ENCODE assay signal across 8 cellular contexts in the genomic region with DNA sequence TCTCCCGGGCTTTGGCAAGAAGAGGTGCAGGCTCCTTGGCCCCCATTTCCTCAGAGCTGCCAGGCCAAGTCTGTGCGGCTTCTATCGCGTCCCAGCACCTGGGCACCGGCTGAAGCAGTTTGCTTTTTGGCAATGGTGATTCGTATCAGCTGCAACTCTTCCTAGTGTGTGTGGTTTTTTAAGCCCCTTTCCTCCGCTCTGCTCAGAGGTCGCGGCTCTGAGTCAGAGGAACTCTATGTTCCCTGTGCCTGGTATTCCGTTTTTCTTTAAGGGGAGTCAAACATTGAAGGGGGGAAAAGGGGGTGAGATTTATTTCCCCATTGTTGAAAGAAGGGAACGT. TPM values are rescaled to one million over a fixed set of nuclear protein-coding genes. Genes with fewer than 3 reads are reported as not detected.
A peak's percentile ranks its signal among the peaks of the same experiment; 100 is the strongest.
DNase-seq lines count a peak whose midpoint lies in the region; ATAC-seq and TF ChIP-seq lines count a peak whose summit lies in the region.

No MANE protein-coding gene starts in this region.

- peak overlapping the region; percentile 73 to 98 (median 95) for H3K27ac Mint-ChIP-seq in CD4-positive, alpha-beta memory T cell

- peaks cover 0 to 2% of the 10 kb centered on the region in 2 donors for H3K27me3 Mint-ChIP-seq in CD4-positive, alpha-beta memory T cell

- H3K36me3 ChIP-seq in CD4-positive, alpha-beta memory T cell (ENCODE audit: insufficient read depth, low read length), result no peaks in the 10 kb centered on the region
- H3K36me3 ChIP-seq in WERI-Rb-1, result peaks cover 38% of the 10 kb centered on the region
- peaks cover 0 to 16% of the 10 kb centered on the region in 2 donors for H3K36me3 ChIP-seq in psoas muscle (ENCODE audit: insufficient read depth in 1 of 2, low read depth in 1 of 2)

- H3K36me3 Mint-ChIP-seq in CD4-positive, alpha-beta memory T cell, result peaks cover 10 to 22% of the 10 kb centered on the region in 2 donors

- H3K4me3 Mint-ChIP-seq in CD4-positive, alpha-beta memory T cell, result peak overlapping the region; percentile 94 to 99 (median 97)

- no peak for TF ChIP-seq CTCF in WERI-Rb-1 (IDR thresholded peaks at IDR 0.05; ENCODE audit: low read depth, low read length)
- TF ChIP-seq CTCF in foreskin keratinocyte (conservative IDR thresholded peaks at IDR 0.05), result no peak
- TF ChIP-seq CTCF in psoas muscle (IDR thresholded peaks at IDR 0.05), result no peak

- 0 to 1% (median 0%) methylated on average over 11 of the region's 11 CpGs for WGBS in psoas muscle, 3 donors

- H3K27ac ChIP-seq in CD4-positive, alpha-beta memory T cell (ENCODE audit: low read depth, low read length), result peak overlapping the region; percentile 87
- H3K27ac ChIP-seq in WERI-Rb-1, result peak overlapping the region; percentile 100
- H3K27ac ChIP-seq in foreskin keratinocyte, result peak overlapping the region; percentile 88
- H3K27ac ChIP-seq in psoas muscle, result peak overlapping the region; percentile 98

- H3K9me3 Mint-ChIP-seq in CD4-positive, alpha-beta memory T cell, result peaks cover 0 to 2% (median 0%) of the 10 kb centered on the region in 8 donors

- H3K9me3 ChIP-seq in CD4-positive, alpha-beta memory T cell (ENCODE audit: control insufficient read depth in 1 of 2, low read length in 2 of 2), result no peaks in the 10 kb centered on the region
- H3K9me3 ChIP-seq in WERI-Rb-1 (ENCODE audit: severe bottlenecking) (no peaks in the 10 kb centered on the region), psoas muscle (no peaks in the 10 kb centered on the region)

- peak in 4 of 5 donors; percentile 25 to 59 (median 38) for DNase-seq in CD4-positive, alpha-beta memory T cell
- DNase-seq in WERI-Rb-1 (no peak), foreskin keratinocyte (no peak), psoas muscle (no peak), KG1 (lab: John Stamatoyannopoulos, UW) (no peak), hippocampal formation (lab: John Stamatoyannopoulos, UW) (no peak), NCI-H1930 (lab: John Stamatoyannopoulos, UW) (no peak)

- peaks cover 30 to 52% (median 41%) of the 10 kb centered on the region in 4 donors for H3K4me1 Mint-ChIP-seq in CD4-positive, alpha-beta memory T cell

- CTCF ChIA-PET in CD4-positive, alpha-beta memory T cell (lab: Charles Lee; ENCODE audit: partially characterized antibody), result interaction anchor here (1.5 to 2.0 kb wide), 2 partner anchors 10 to 735 kb away, joined by 4 to 6 read pairs; no protein-coding TSS in a partner anchor

- H3K4me3 ChIP-seq in CD4-positive, alpha-beta memory T cell (ENCODE audit: low read length in 2 of 2), result peak overlapping the region; percentile 94 to 97
- peak overlapping the region; percentile 87 for H3K4me3 ChIP-seq in WERI-Rb-1 (ENCODE audit: low read depth, low read length)
- peak overlapping the region; percentile 97 for H3K4me3 ChIP-seq in psoas muscle

- ATAC-seq in HG03025 (IDR thresholded peaks at IDR 0.05; ENCODE audit: low FRiP score, unreplicated experiment), result peak; percentile 8
- peak; percentile 59 for ATAC-seq in foreskin keratinocyte
- peak; percentile 72 to 84 (median 81) for ATAC-seq in psoas muscle

- intact Hi-C loops in CD4-positive, alpha-beta memory T cell (cut with micrococcal nuclease), result loop anchor here (5.0 to 10.0 kb wide), 6 partner anchors 39 to 1993 kb away; a partner anchor contains a TSS
- intact Hi-C loops in psoas muscle (cut with DNase I), result loop anchor here in 1 of 2 donors (10.0 kb wide), 1 partner anchor 227 kb away; no protein-coding TSS in a partner anchor

- POLR2A ChIA-PET in CD4-positive, alpha-beta memory T cell (lab: Charles Lee; ENCODE audit: partially characterized antibody), result interaction anchor here (1.1 to 5.2 kb wide), 3 partner anchors 9 to 16 kb away, joined by 3 to 63 read pairs (median 6); a partner anchor contains a TSS

- peaks cover 42% of the 10 kb centered on the region for H3K4me1 ChIP-seq in CD4-positive, alpha-beta memory T cell (ENCODE audit: insufficient read depth, low read length)
- peaks cover 8% of the 10 kb centered on the region for H3K4me1 ChIP-seq in foreskin keratinocyte
- peaks cover 41% of the 10 kb centered on the region for H3K4me1 ChIP-seq in psoas muscle

- no peaks in the 10 kb centered on the region for H3K27me3 ChIP-seq in CD4-positive, alpha-beta memory T cell (ENCODE audit: insufficient read depth, low read length)
- H3K27me3 ChIP-seq in WERI-Rb-1 (ENCODE audit: insufficient read depth, low read depth, severe bottlenecking) (no peaks in the 10 kb centered on the region), foreskin keratinocyte (no peaks in the 10 kb centered on the region), psoas muscle (ENCODE audit: insufficient read depth in 3 of 3, low read length in 2 of 3) (no peaks in the 10 kb centered on the region)

RNA-seq across cellular contexts. Expression of a gene that starts 0.9 kb away (rescaled TPM):
- 10 to 100 TPM; 71.0 to 72.6 TPM for total RNA-seq in CD4-positive, alpha-beta memory T cell
- polyA plus RNA-seq in CD4-positive, alpha-beta memory T cell, result 10 to 100 TPM; 52.0 to 53.4 TPM
- total RNA-seq in foreskin keratinocyte, result 42.0 and 42.9 TPM in 2 replicates
- 16.6 and 18.8 TPM in 2 replicates for polyA plus RNA-seq in foreskin keratinocyte
- total RNA-seq in psoas muscle, result 10 to 100 TPM; 40.1 to 92.1 (median 60.3) TPM
- 10 to 100 TPM; 25.4 to 38.7 (median 27.5) TPM for polyA plus RNA-seq in psoas muscle

RNA-seq across cellular contexts. Expression of a gene that starts 13.3 kb away (rescaled TPM):
- total RNA-seq in CD4-positive, alpha-beta memory T cell, result 10 to 100 TPM; 34.2 to 36.2 TPM
- 10 to 100 TPM; 14.8 to 16.5 TPM for polyA plus RNA-seq in CD4-positive, alpha-beta memory T cell
- total RNA-seq in foreskin keratinocyte (18.6 TPM in 2 replicates), psoas muscle (1 to 10 TPM; 4.3 to 8.1 (median 5.9) TPM)
- polyA plus RNA-seq in foreskin keratinocyte (9.0 and 10.3 TPM in 2 replicates), psoas muscle (10 to 100 TPM in 1 of 3 donors, 1 to 10 TPM in 2; 5.6 to 13.6 (median 9.6) TPM)

RNA-seq across cellular contexts. Expression of a gene that starts 55.8 kb away (rescaled TPM):
- total RNA-seq in CD4-positive, alpha-beta memory T cell, result not detected
- polyA plus RNA-seq in CD4-positive, alpha-beta memory T cell, result not detected
- total RNA-seq in foreskin keratinocyte (not detected in 2 replicates), psoas muscle (not detected)
- polyA plus RNA-seq in foreskin keratinocyte (not detected in 2 replicates), psoas muscle (not detected)

Comparison
In these comparisons a context has a peak if more than half of its experiments do, and no peak if none do; other contexts are left out.
1. DNase-seq: peak in CD4-positive, alpha-beta memory T cell (4 of 5); none in WERI-Rb-1 (single experiment), foreskin keratinocyte (0 of 2), psoas muscle (0 of 2), KG1 (single experiment), hippocampal formation (0 of 2) and NCI-H1930 (0 of 2).
2. ATAC-seq: peak in every context shown above with its lines; median percentile 81 in psoas muscle; 59 in foreskin keratinocyte; 8 in HG03025.
3. Peak in every context shown above with its lines, with median percentiles within 50 percentile points of each other: H3K27ac ChIP-seq and H3K4me3 ChIP-seq.